ENCODE assay signal across 12 cellular contexts in genomic region chr10:86364551-86365345, GRCh38. TPM values are rescaled to one million over a fixed set of nuclear protein-coding genes. Genes with fewer than 3 reads are reported as not detected.
DNase-seq lines count a peak whose midpoint lies in the region; ATAC-seq and TF ChIP-seq lines count a peak whose summit lies in the region.
"Had no signal": no experiment of that assay in that cellular context is flagged by ENCODE, and none has a peak within 500 bp of the region (broad histone marks: within the 10 kb centered on the region; RNA-seq: fewer than 3 reads in every experiment).

No MANE protein-coding gene starts in this region.

- H3K9me3 ChIP-seq in adrenal gland (replicated peaks in 1 of 3) (no peaks in the 10 kb centered on the region), right lobe of liver (no peaks in the 10 kb centered on the region)
- H3K9me3 ChIP-seq: BLaER1, SJCRH30 had no signal

- no peak for TF ChIP-seq CTCF in adrenal gland (IDR thresholded peaks at IDR 0.05)
- TF ChIP-seq CTCF in right lobe of liver (IDR thresholded peaks at IDR 0.05): no peak

- H3K4me1 Mint-ChIP-seq in activated CD8-positive, alpha-beta memory T cell treated with anti-CD3 and anti-CD28 coated beads, Interleukin-2, amount 10 ng/mL, durations not matched to agents 7 days and 5 days: peaks cover 12% of the 10 kb centered on the region

- H3K4me3 ChIP-seq in adrenal gland (peak overlapping the region in 1 of 4 donors; percentile 74), right lobe of liver (no peak overlapping the region)
- H3K4me3 ChIP-seq: SJCRH30 had no signal

- peaks cover 78% of the 10 kb centered on the region for H3K27me3 Mint-ChIP-seq in activated CD8-positive, alpha-beta memory T cell treated with anti-CD3 and anti-CD28 coated beads, Interleukin-2, amount 10 ng/mL, durations not matched to agents 7 days and 5 days

- H3K4me1 ChIP-seq in adrenal gland (replicated peaks in 1 of 2): peaks cover 16 to 24% of the 10 kb centered on the region in 2 donors
- peaks cover 0 to 30% (median 3%) of the 10 kb centered on the region in 4 donors for H3K4me1 ChIP-seq in right lobe of liver
- H3K4me1 ChIP-seq: parathyroid adenoma, SJCRH30 had no signal

- H3K36me3 Mint-ChIP-seq in activated CD8-positive, alpha-beta memory T cell treated with anti-CD3 and anti-CD28 coated beads, Interleukin-2, amount 10 ng/mL, durations not matched to agents 7 days and 5 days: no peaks in the 10 kb centered on the region
- H3K36me3 Mint-ChIP-seq: stimulated activated memory B cell treated with anti-CD40 and anti-IgM and Interleukin-4, amounts not matched to agents 10 μg/mL and 1 μg/mL and 100 μg/mL, for 72 hours had no signal

- H3K9me3 Mint-ChIP-seq in activated CD8-positive, alpha-beta memory T cell treated with anti-CD3 and anti-CD28 coated beads, Interleukin-2, amount 10 ng/mL, durations not matched to agents 7 days and 5 days (ENCODE audit: low read depth): no peaks in the 10 kb centered on the region
- H3K9me3 Mint-ChIP-seq: stimulated activated memory B cell treated with anti-CD40 and anti-IgM and Interleukin-4, amounts not matched to agents 10 μg/mL and 1 μg/mL and 100 μg/mL, for 72 hours had no signal

- no peak overlapping the region for H3K4me3 Mint-ChIP-seq in activated CD8-positive, alpha-beta memory T cell treated with anti-CD3 and anti-CD28 coated beads, Interleukin-2, amount 10 ng/mL, durations not matched to agents 7 days and 5 days

- H3K36me3 ChIP-seq in adrenal gland (replicated peaks in 1 of 2): no peaks in the 10 kb centered on the region
- no peaks in the 10 kb centered on the region for H3K36me3 ChIP-seq in right lobe of liver
- H3K36me3 ChIP-seq: BLaER1, SJCRH30 had no signal

- no peak overlapping the region for H3K27ac Mint-ChIP-seq in activated CD8-positive, alpha-beta memory T cell treated with anti-CD3 and anti-CD28 coated beads, Interleukin-2, amount 10 ng/mL, durations not matched to agents 7 days and 5 days
- H3K27ac Mint-ChIP-seq: stimulated activated memory B cell treated with anti-CD40 and anti-IgM and Interleukin-4, amounts not matched to agents 10 μg/mL and 1 μg/mL and 100 μg/mL, for 72 hours had no signal

- DNase-seq in activated CD8-positive, alpha-beta memory T cell treated with anti-CD3 and anti-CD28 coated beads, Interleukin-2, amount 50 U/mL, for 4 hours: peak; percentile 12
- no peak for DNase-seq in activated CD8-positive, alpha-beta memory T cell treated with anti-CD3 and anti-CD28 coated beads, Interleukin-2, amount 10 ng/mL, durations not matched to agents 7 days and 5 days
- DNase-seq in adrenal gland (peak in 4 of 7 donors; percentile 8 to 53 (median 16)), right lobe of liver (peak in 2 of 3 donors; percentile 37 to 48), superior temporal gyrus (ENCODE audit: extremely low spot score) (peak; percentile 46), OCI-M1 (lab: John Stamatoyannopoulos, UW) (no peak)
- DNase-seq in effector CD4-positive, alpha-beta T cell: no peak
- DNase-seq: SJCRH30 had no signal

- ATAC-seq in activated CD8-positive, alpha-beta memory T cell treated with anti-CD3 and anti-CD28 coated beads, Interleukin-2, amount 10 ng/mL, durations not matched to agents 7 days and 5 days: no peak
- peak in 2 of 4 donors; percentile 4 to 11 for ATAC-seq in right lobe of liver
- ATAC-seq in GM18907 (IDR thresholded peaks at IDR 0.05; ENCODE audit: unreplicated experiment): no peak
- ATAC-seq: stimulated activated memory B cell treated with anti-CD40 and anti-IgM and Interleukin-4, amounts not matched to agents 10 μg/mL and 1 μg/mL and 100 μg/mL, for 72 hours had no signal

- H3K27ac ChIP-seq in adrenal gland: no peak overlapping the region
- no peak overlapping the region for H3K27ac ChIP-seq in right lobe of liver
- H3K27ac ChIP-seq: BLaER1, parathyroid adenoma, SJCRH30 had no signal

- CTCF ChIA-PET in activated CD8-positive, alpha-beta memory T cell treated with anti-CD3 and anti-CD28 coated beads, Interleukin-2, amount 10 ng/mL, durations not matched to agents 7 days and 5 days (lab: Charles Lee): no interaction called here

- intact Hi-C loops in adrenal gland (cut with DNase I): no loop called here
- intact Hi-C loops in right lobe of liver (cut with DNase I): no loop called here

- WGBS in adrenal gland, 4 donors: 36 to 57% (median 46%) methylated on average over 32 to 45 of the region's 45 CpGs
- WGBS in right lobe of liver (ENCODE audit: insufficient coverage, low coverage, low lambda C conversion rate, missing lambda C conversion rate): 0% methylated on average over 8 of the region's 45 CpGs

- TF ChIP-seq POLR2A in adrenal gland (IDR thresholded peaks at IDR 0.05) (no peak), right lobe of liver (IDR thresholded peaks at IDR 0.05) (no peak)

- H3K27me3 ChIP-seq in adrenal gland: peaks cover 18% of the 10 kb centered on the region
- peaks cover 0 to 12% of the 10 kb centered on the region in 2 donors for H3K27me3 ChIP-seq in right lobe of liver
- H3K27me3 ChIP-seq: SJCRH30 had no signal

RNA-seq across cellular contexts. Expression of gene GRID1, which starts 1.8 kb away (rescaled TPM):
- not detected for total RNA-seq in activated CD8-positive, alpha-beta memory T cell treated with anti-CD3 and anti-CD28 coated beads, Interleukin-2, amount 10 ng/mL, durations not matched to agents 7 days and 5 days
- total RNA-seq in adrenal gland (1 to 10 TPM; 2.4 to 8.0 (median 4.0) TPM), right lobe of liver (1 to 10 TPM in 2 of 6 experiments, under 1 TPM in 4; 0.05 to 1.9 (median 0.81) TPM)
- polyA plus RNA-seq in adrenal gland: 1 to 10 TPM; 2.2 to 5.6 (median 5.1) TPM
- total RNA-seq: SJCRH30 had no signal

Comparison
In these comparisons a context has a peak if more than half of its experiments do, and no peak if none do; other contexts are left out.
1. DNase-seq: peak in activated CD8-positive, alpha-beta memory T cell treated with anti-CD3 and anti-CD28 coated beads, Interleukin-2, amount 50 U/mL, for 4 hours (single experiment), adrenal gland (4 of 7), right lobe of liver (2 of 3) and superior temporal gyrus (single experiment); none in activated CD8-positive, alpha-beta memory T cell treated with anti-CD3 and anti-CD28 coated beads, Interleukin-2, amount 10 ng/mL, durations not matched to agents 7 days and 5 days (single experiment), effector CD4-positive, alpha-beta T cell (single experiment) and OCI-M1 (single experiment).